ENCODE assay signal across 19 cellular contexts in the genomic region with DNA sequence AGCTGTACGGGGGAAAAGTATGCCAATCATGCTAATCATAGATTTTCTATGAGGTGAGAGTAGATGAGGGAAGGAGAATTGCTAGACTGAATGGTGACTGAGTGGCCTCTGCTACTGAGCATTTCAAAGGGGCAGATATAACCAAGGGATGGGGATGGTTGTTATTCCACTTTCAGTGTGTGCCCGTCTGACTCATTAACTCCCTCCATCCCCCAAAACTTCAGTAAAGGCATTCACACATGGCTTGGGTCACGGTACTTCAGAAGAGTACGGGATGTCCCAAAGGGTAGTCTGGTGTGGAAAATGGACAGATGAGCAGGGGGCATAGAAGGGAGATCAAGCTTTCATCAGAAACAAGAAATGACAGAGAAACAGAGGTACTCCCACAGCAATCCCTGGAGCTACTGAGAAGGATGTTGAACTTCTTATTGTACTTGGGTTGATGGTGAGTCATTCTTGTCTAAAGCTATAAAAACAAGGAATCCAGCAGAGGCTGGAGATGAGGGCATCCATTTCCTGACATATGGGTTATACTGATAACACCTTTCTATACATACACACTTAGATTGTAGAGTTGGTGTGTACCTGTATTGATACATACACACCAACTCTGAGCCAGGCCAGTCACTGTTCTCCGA. TPM values are rescaled to one million over a fixed set of nuclear protein-coding genes. Genes with fewer than 3 reads are reported as not detected.
DNase-seq lines count a peak whose midpoint lies in the region; ATAC-seq and TF ChIP-seq lines count a peak whose summit lies in the region.
"Had no signal": no experiment of that assay in that cellular context is flagged by ENCODE, and none has a peak within 500 bp of the region (broad histone marks: within the 10 kb centered on the region; RNA-seq: fewer than 3 reads in every experiment).

No MANE protein-coding gene starts in this region.

- H3K4me3 Mint-ChIP-seq in CD4-positive, alpha-beta T cell, result no peak overlapping the region
- H3K4me3 Mint-ChIP-seq: CD8-positive, alpha-beta memory T cell had no signal

- intact Hi-C loops in dorsolateral prefrontal cortex (cut with DNase I), result no loop called here
- intact Hi-C loops in CD4-positive, alpha-beta T cell (cut with DNase I, micrococcal nuclease), result loop anchor here in 1 of 2 experiments (10.0 kb wide), 1 partner anchor 88 kb away; no protein-coding TSS in a partner anchor

- H3K36me3 Mint-ChIP-seq in CD4-positive, alpha-beta T cell (ENCODE audit: low read depth), result no peaks in the 10 kb centered on the region
- H3K36me3 Mint-ChIP-seq: CD8-positive, alpha-beta memory T cell had no signal

- H3K4me1 Mint-ChIP-seq in CD4-positive, alpha-beta T cell (ENCODE audit: low read depth), result peaks cover 6% of the 10 kb centered on the region

- POLR2A ChIA-PET in CD4-positive, alpha-beta T cell (lab: Charles Lee), result interaction anchor here (1.2 kb wide), 1 partner anchor 9 kb away, joined by 3 read pairs; a partner anchor contains a TSS

- H3K27ac ChIP-seq in GM23248 (no peak overlapping the region), dorsolateral prefrontal cortex (peak overlapping the region in 44 of 59 donors; percentile 1 to 99 (median 92))
- H3K27ac ChIP-seq in CD4-positive, alpha-beta T cell (ENCODE audit: low read depth, low read length), result no peak overlapping the region
- H3K27ac ChIP-seq: BLaER1 treated with 17β-estradiol and CSF1 and Interleukin-3, amounts not matched to agents 10 nM and 100 nM; RWPE1 had no signal

- ATAC-seq in esophagus mucosa (no peak), GM19035 (IDR thresholded peaks at IDR 0.05; ENCODE audit: unreplicated experiment) (no peak)
- ATAC-seq in CD4-positive, alpha-beta T cell (ENCODE audit: poor library complexity), result no peak
- ATAC-seq: K562 had no signal

- no peaks in the 10 kb centered on the region for H4K20me1 ChIP-seq in GM23248 (ENCODE audit: insufficient read depth)
- H4K20me1 ChIP-seq: BLaER1 treated with 17β-estradiol and CSF1 and Interleukin-3, amounts not matched to agents 10 nM and 100 nM had no signal

- in situ Hi-C loops in GM23248 (cut with MboI), result loop anchor here (10.0 to 25.0 kb wide), 2 partner anchors 438 to 1126 kb away; no protein-coding TSS in a partner anchor

- H3K4me1 ChIP-seq in GM23248 (ENCODE audit: insufficient read depth) (no peaks in the 10 kb centered on the region), skeletal muscle satellite cell (ENCODE audit: control insufficient read depth, insufficient read depth, low read length) (peaks cover 9% of the 10 kb centered on the region)

- H3K27me3 Mint-ChIP-seq in CD4-positive, alpha-beta T cell, result peaks cover 36% of the 10 kb centered on the region

- no peaks in the 10 kb centered on the region for H3K79me2 ChIP-seq in GM23248 (ENCODE audit: insufficient read depth)

- no peak overlapping the region for H3K27ac Mint-ChIP-seq in CD4-positive, alpha-beta T cell
- H3K27ac Mint-ChIP-seq: CD8-positive, alpha-beta memory T cell had no signal

- CTCF ChIA-PET in CD4-positive, alpha-beta T cell (lab: Charles Lee), result no interaction called here

- H3K4me2 ChIP-seq in GM23248 (ENCODE audit: unreplicated experiment) (no peak overlapping the region), skeletal muscle satellite cell (ENCODE audit: low read length) (peak overlapping the region; percentile 35)
- H3K4me2 ChIP-seq: BLaER1 treated with 17β-estradiol and CSF1 and Interleukin-3, amounts not matched to agents 10 nM and 100 nM had no signal

- H3K9ac ChIP-seq in GM23248 (no peak overlapping the region), skeletal muscle satellite cell (ENCODE audit: low read depth, low read length) (no peak overlapping the region)
- H3K9ac ChIP-seq: BLaER1 treated with 17β-estradiol and CSF1 and Interleukin-3, amounts not matched to agents 10 nM and 100 nM had no signal

- no peaks in the 10 kb centered on the region for H3F3A ChIP-seq in GM23248 (ENCODE audit: insufficient read depth)

- 0 out of 2 replicates have a peak, but pooled peaks cover 4% of the 10 kb centered on the region for H3K27me3 ChIP-seq in GM23248 (replicated peaks; ENCODE audit: insufficient read depth)
- peaks cover 0 to 4% (median 0%) of the 10 kb centered on the region in 45 donors for H3K27me3 ChIP-seq in dorsolateral prefrontal cortex
- H3K27me3 ChIP-seq in skeletal muscle satellite cell (ENCODE audit: control insufficient read depth, insufficient read depth, low read length), result no peaks in the 10 kb centered on the region
- H3K27me3 ChIP-seq in CD4-positive, alpha-beta T cell (ENCODE audit: control insufficient read depth, insufficient read depth, low read length), result peaks cover 8% of the 10 kb centered on the region
- H3K27me3 ChIP-seq: BLaER1 treated with 17β-estradiol and CSF1 and Interleukin-3, amounts not matched to agents 10 nM and 100 nM had no signal

- no peak for TF ChIP-seq CTCF in dorsolateral prefrontal cortex (IDR thresholded peaks at IDR 0.05 in 54 of 56, conservative IDR thresholded peaks at IDR 0.05 in 2 of 56; ENCODE audit: low read depth in 1 of 56, partially characterized antibody in 56 of 56)
- TF ChIP-seq CTCF in CD4-positive, alpha-beta T cell (IDR thresholded peaks at IDR 0.05), result no peak

- DNase-seq in GM23248, result peak; percentile 9
- peak; percentile 73 for DNase-seq in LHCN-M2 (ENCODE audit: low read depth)
- DNase-seq in dorsolateral prefrontal cortex, result no peak
- no peak for DNase-seq in central memory CD4-positive, alpha-beta T cell
- no peak for DNase-seq in CD4-positive, alpha-beta T cell
- DNase-seq: CD8-positive, alpha-beta memory T cell; DMS79; HCEC 1CT; NCI-H1105 treated with DMSO at 0.1 percent for 48 hours; NCI-H1694; NCI-H2081 treated with DMSO at 0.1 percent for 48 hours; NCI-H510A; NCI-H774 had no signal

- no peak overlapping the region for H3K4me3 ChIP-seq in GM23248
- H3K4me3 ChIP-seq in dorsolateral prefrontal cortex, result no peak overlapping the region
- no peak overlapping the region for H3K4me3 ChIP-seq in skeletal muscle satellite cell (ENCODE audit: low read length)
- H3K4me3 ChIP-seq: BLaER1 treated with 17β-estradiol and CSF1 and Interleukin-3, amounts not matched to agents 10 nM and 100 nM; K562 had no signal

- H3K9me3 Mint-ChIP-seq in CD4-positive, alpha-beta T cell, result no peaks in the 10 kb centered on the region
- H3K9me3 Mint-ChIP-seq: CD8-positive, alpha-beta memory T cell had no signal

- 66 to 78% methylated on average over 5 of the region's 5 CpGs for WGBS in GM23248 (ENCODE audit: low coverage in 1 of 2, low lambda C conversion rate in 2 of 2, missing lambda C conversion rate in 2 of 2), 2 experiments

- H3K9me3 ChIP-seq in GM23248 (ENCODE audit: low read depth) (no peaks in the 10 kb centered on the region), skeletal muscle satellite cell (replicated peaks; ENCODE audit: low read length) (no peaks in the 10 kb centered on the region)
- no peaks in the 10 kb centered on the region for H3K9me3 ChIP-seq in CD4-positive, alpha-beta T cell (ENCODE audit: control insufficient read depth, low read length)
- H3K9me3 ChIP-seq: BLaER1 treated with 17β-estradiol and CSF1 and Interleukin-3, amounts not matched to agents 10 nM and 100 nM had no signal

- H3K36me3 ChIP-seq in GM23248 (ENCODE audit: low read depth) (no peaks in the 10 kb centered on the region), skeletal muscle satellite cell (ENCODE audit: insufficient read depth, low read length) (no peaks in the 10 kb centered on the region)
- H3K36me3 ChIP-seq: BLaER1 treated with 17β-estradiol and CSF1 and Interleukin-3, amounts not matched to agents 10 nM and 100 nM had no signal

- no peaks in the 10 kb centered on the region for H3K9me2 ChIP-seq in GM23248 (ENCODE audit: insufficient read depth)

- no peak overlapping the region for H2AFZ ChIP-seq in GM23248

RNA-seq across cellular contexts. Expression of a gene that starts 8.9 kb away (rescaled TPM):
- total RNA-seq in GM23248 (2014; rRNA removed; shearing (Covaris generic)), result 23.3 and 37.8 TPM in 2 replicates
- 25.2 and 29.5 TPM in 2 replicates for polyA plus RNA-seq in GM23248 (2016; fragmentation: Nextera tagmentation; extraction: Ambion mirVana)
- total RNA-seq in LHCN-M2 (2014; rRNA removed), result 48.4 and 48.8 TPM in 2 replicates
- 26.7 TPM for polyA plus RNA-seq in LHCN-M2 (2012)
- 100 to 1,000 TPM in 75 of 120 experiments, 10 to 100 TPM in 45; 47.8 to 183 (median 109) TPM for total RNA-seq in dorsolateral prefrontal cortex
- 5.6 and 12.9 TPM in 2 replicates for total RNA-seq in skeletal muscle satellite cell (2012; rRNA removed)
- 30.4 TPM for total RNA-seq in esophagus mucosa
- 100 to 1,000 TPM; 125 to 136 TPM for total RNA-seq in CD4-positive, alpha-beta T cell

Comparison
In these comparisons a context has a peak if more than half of its experiments do, and no peak if none do; other contexts are left out.
1. DNase-seq: peak in GM23248 (single experiment) and LHCN-M2 (single experiment); none in dorsolateral prefrontal cortex (0 of 10), central memory CD4-positive, alpha-beta T cell (single experiment) and CD4-positive, alpha-beta T cell (0 of 10).
2. H3K27ac ChIP-seq: peak in dorsolateral prefrontal cortex (44 of 59); none in GM23248 (single experiment) and CD4-positive, alpha-beta T cell (single experiment).